Comparison of ENCODE assay signal across 9 cellular contexts in genomic region chr2:239316562-239317465, GRCh38.
A peak's percentile ranks its signal among the peaks of the same experiment; 100 is the strongest.
DNase-seq lines count a peak whose midpoint lies in the region; ATAC-seq, FAIRE-seq and TF ChIP-seq lines count a peak whose summit lies in the region.
"Had no signal": no experiment of that assay in that cellular context is flagged by ENCODE, and none has a peak within 500 bp of the region (broad histone marks: within the 10 kb centered on the region; RNA-seq: fewer than 3 reads in every experiment).

No MANE protein-coding gene starts in this region.

- H3K4me3 ChIP-seq in bronchial epithelial cell (ENCODE audit: low read depth, low read length): no peak overlapping the region
- no peak overlapping the region for H3K4me3 ChIP-seq in left lung
- peak overlapping the region in 3 of 4 donors; percentile 1 to 14 (median 10) for H3K4me3 ChIP-seq in stomach

- 29 to 42% (median 32%) methylated on average over 20 of the region's 20 CpGs for WGBS in stomach, 5 donors

- no peak for TF ChIP-seq CTCF in bronchial epithelial cell (IDR thresholded peaks at IDR 0.05; ENCODE audit: insufficient read depth, low read length, severe bottlenecking)
- TF ChIP-seq CTCF in left lung (IDR thresholded peaks at IDR 0.05): no peak
- peak in 1 of 7 experiments; percentile 7 for TF ChIP-seq CTCF in stomach (IDR thresholded peaks at IDR 0.05)

- H3K36me3 ChIP-seq in bronchial epithelial cell (ENCODE audit: control insufficient read depth, insufficient read depth, low read length): no peaks in the 10 kb centered on the region
- no peaks in the 10 kb centered on the region for H3K36me3 ChIP-seq in left lung
- H3K36me3 ChIP-seq in stomach: no peaks in the 10 kb centered on the region

- intact Hi-C loops in left lung (cut with DNase I): no loop called here
- intact Hi-C loops in stomach (cut with DNase I; ENCODE audit: low total_unique reads): no loop called here

- no peak for FAIRE-seq in bronchial epithelial cell (lab: Jason Lieb, UNC)
- FAIRE-seq: GM18507 had no signal

- no peak for TF ChIP-seq EP300 in stomach (IDR thresholded peaks at IDR 0.05)

- TF ChIP-seq POLR2A in stomach (IDR thresholded peaks at IDR 0.05): no peak
- TF ChIP-seq POLR2A in GM18505 (IDR thresholded peaks at IDR 0.05; ENCODE audit: borderline replicate concordance, extremely low read depth, insufficient read depth, insufficient read length): no peak

- peak; percentile 33 for ATAC-seq in left lung
- no peak for ATAC-seq in GM18502 (IDR thresholded peaks at IDR 0.05; ENCODE audit: poor library complexity, unreplicated experiment)
- no peak for ATAC-seq in GM18505 (IDR thresholded peaks at IDR 0.05; ENCODE audit: unreplicated experiment)
- ATAC-seq in GM18870 (IDR thresholded peaks at IDR 0.05; ENCODE audit: unreplicated experiment): no peak

- H3K27ac ChIP-seq in left lung: no peak overlapping the region
- peak overlapping the region; percentile 44 to 80 (median 72) for H3K27ac ChIP-seq in stomach

- H3K4me1 ChIP-seq in left lung (peaks cover 10 to 17% of the 10 kb centered on the region in 2 donors), stomach (peaks cover 19 to 76% (median 48%) of the 10 kb centered on the region in 4 donors)

- H3K27me3 ChIP-seq in bronchial epithelial cell (ENCODE audit: control insufficient read depth, insufficient read depth, low read length) (no peaks in the 10 kb centered on the region), left lung (no peaks in the 10 kb centered on the region), stomach (no peaks in the 10 kb centered on the region)

- H3K9me3 ChIP-seq in left lung: no peaks in the 10 kb centered on the region
- H3K9me3 ChIP-seq in stomach: no peaks in the 10 kb centered on the region

- DNase-seq in LHCN-M2 (ENCODE audit: low read depth): peak; percentile 74
- DNase-seq in bronchial epithelial cell (ENCODE audit: low read depth): peak; percentile 20
- DNase-seq in left lung: peak in 1 of 2 donors; percentile 12
- peak; percentile 63 for DNase-seq in stomach
- no peak for DNase-seq in SHP77 (lab: John Stamatoyannopoulos, UW)

Comparison
In these comparisons a context has a peak if more than half of its experiments do, and no peak if none do; other contexts are left out.
1. DNase-seq: peak in LHCN-M2 (single experiment), bronchial epithelial cell (single experiment) and stomach (single experiment); none in SHP77 (0 of 2).
2. H3K4me3 ChIP-seq: peak in stomach (3 of 4); none in bronchial epithelial cell (single experiment) and left lung (0 of 2).
3. H3K27ac ChIP-seq: peak in stomach (5 of 5); none in left lung (0 of 2).